2 cellular contexts compared by ENCODE assay signal in the genomic region with DNA sequence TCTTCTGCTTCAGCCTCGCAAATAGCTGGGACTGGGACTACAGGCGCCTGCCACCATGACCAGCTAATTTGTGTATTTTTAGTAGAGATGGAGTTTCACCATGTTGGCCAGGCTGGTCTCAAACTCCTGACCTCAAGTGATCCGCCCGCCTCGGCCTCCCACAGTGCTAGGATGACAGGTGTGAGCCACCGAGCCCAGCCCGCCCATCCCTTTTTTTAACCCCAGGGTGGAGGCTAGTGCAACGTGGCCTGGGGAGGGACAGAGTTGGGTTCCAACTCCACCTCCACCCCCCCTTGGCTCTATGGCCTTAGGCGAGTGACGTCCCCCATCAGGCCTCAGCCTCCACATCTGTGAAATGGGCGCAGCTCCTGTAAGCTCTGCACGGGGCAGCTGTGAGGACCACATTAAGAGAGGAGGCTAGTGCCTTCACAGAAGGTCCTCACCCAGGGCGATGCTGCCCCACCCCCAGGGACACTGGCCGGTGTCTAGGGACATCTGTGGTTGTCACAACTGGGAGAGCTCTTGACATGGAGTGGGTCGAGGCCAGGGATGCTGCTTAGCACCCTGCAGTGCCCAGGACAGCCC.
TF ChIP-seq lines count a peak whose summit lies in the region.

No MANE protein-coding gene starts in this region.

TF ChIP-seq in IMR-90, 13 proteins besides CTCF, POLR2A, EP300 and RAD21:
- no peak for TF ChIP-seq CEBPB (IDR thresholded peaks at IDR 0.05; ENCODE audit: low read depth, low read length)
- TF ChIP-seq MXI1 (IDR thresholded peaks at IDR 0.05; ENCODE audit: borderline replicate concordance, low read depth, low read length): no peak
- TF ChIP-seq, protein P1, sequence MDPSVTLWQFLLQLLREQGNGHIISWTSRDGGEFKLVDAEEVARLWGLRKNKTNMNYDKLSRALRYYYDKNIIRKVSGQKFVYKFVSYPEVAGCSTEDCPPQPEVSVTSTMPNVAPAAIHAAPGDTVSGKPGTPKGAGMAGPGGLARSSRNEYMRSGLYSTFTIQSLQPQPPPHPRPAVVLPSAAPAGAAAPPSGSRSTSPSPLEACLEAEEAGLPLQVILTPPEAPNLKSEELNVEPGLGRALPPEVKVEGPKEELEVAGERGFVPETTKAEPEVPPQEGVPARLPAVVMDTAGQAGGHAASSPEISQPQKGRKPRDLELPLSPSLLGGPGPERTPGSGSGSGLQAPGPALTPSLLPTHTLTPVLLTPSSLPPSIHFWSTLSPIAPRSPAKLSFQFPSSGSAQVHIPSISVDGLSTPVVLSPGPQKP (IDR thresholded peaks at IDR 0.05; ENCODE audit: borderline replicate concordance, low read depth, low read length): no peak
- no peak for TF ChIP-seq SMC3 (IDR thresholded peaks at IDR 0.05; ENCODE audit: low read depth, low read length)
- no peak for TF ChIP-seq FOS (IDR thresholded peaks at IDR 0.05; ENCODE audit: low read depth, low read length)
- TF ChIP-seq NFE2L2 (IDR thresholded peaks at IDR 0.05; ENCODE audit: low read depth, low read length): no peak
- TF ChIP-seq RFX5 (IDR thresholded peaks at IDR 0.05; ENCODE audit: low read depth, low read length): no peak

TF ChIP-seq in K562, 482 proteins besides CTCF, POLR2A, EP300 and RAD21:
- TF ChIP-seq SREBF1 (IDR thresholded peaks at IDR 0.05; ENCODE audit: borderline replicate concordance, low read depth, low read length) (no peak), ZNF695 (CRISPR knock-in tag; IDR thresholded peaks at IDR 0.05) (no peak), ETV5 (CRISPR knock-in tag; IDR thresholded peaks at IDR 0.05; ENCODE audit: low read depth) (no peak), RCOR1 (IDR thresholded peaks at IDR 0.05; ENCODE audit: borderline replicate concordance in 1 of 2, low read depth in 2 of 2, low read length in 2 of 2) (peak in 1 of 2 experiments; percentile 36; a peak in 1 of 4 replicates), RBFOX2 (IDR thresholded peaks at IDR 0.05; ENCODE audit: low read depth, low read length) (no peak), ZNF79 (CRISPR knock-in tag; IDR thresholded peaks at IDR 0.05; ENCODE audit: low read depth) (no peak), RFX5 (IDR thresholded peaks at IDR 0.05; ENCODE audit: low read depth, low read length) (no peak), CBX1 (IDR thresholded peaks at IDR 0.05; ENCODE audit: low read depth) (peak; percentile 54; the same call in 1 of the 2 replicates), CTBP1 (IDR thresholded peaks at IDR 0.05; ENCODE audit: borderline replicate concordance) (no peak), BCOR (IDR thresholded peaks at IDR 0.05) (peak; percentile 83), ADNP (tag; IDR thresholded peaks at IDR 0.05) (peak; percentile 58; the same call in 1 of the 2 replicates), RBM25 (IDR thresholded peaks at IDR 0.05; ENCODE audit: low read depth, low read length, severe bottlenecking) (peak; percentile 63), HMGN3 (IDR thresholded peaks at IDR 0.05; ENCODE audit: borderline replicate concordance, extremely low read depth, insufficient read length, low read depth, low read length) (no peak), BRF1 (IDR thresholded peaks at IDR 0.05; ENCODE audit: borderline replicate concordance, extremely low read depth, insufficient read length) (no peak), NCOA4 (IDR thresholded peaks at IDR 0.05; ENCODE audit: partially characterized antibody) (no peak), L3MBTL2 (IDR thresholded peaks at IDR 0.05) (no peak), NFXL1 (CRISPR knock-in tag; IDR thresholded peaks at IDR 0.05) (no peak), KDM1A (IDR thresholded peaks at IDR 0.05) (peak in 1 of 2 experiments; percentile 13; a peak in 1 of 4 replicates), EZH2 (IDR thresholded peaks at IDR 0.05; ENCODE audit: borderline replicate concordance, low read depth, low read length) (no peak)
